Comparison of ENCODE assay signal across 26 cellular contexts in genomic region chr10:32371101-32371500, GRCh38. TPM values are rescaled to one million over a fixed set of nuclear protein-coding genes. Genes with fewer than 3 reads are reported as not detected.
DNase-seq lines count a peak whose midpoint lies in the region; ATAC-seq and TF ChIP-seq lines count a peak whose summit lies in the region.
"Had no signal": no experiment of that assay in that cellular context is flagged by ENCODE, and none has a peak within 500 bp of the region (broad histone marks: within the 10 kb centered on the region; RNA-seq: fewer than 3 reads in every experiment).

No MANE protein-coding gene starts in this region.

- ATAC-seq in T-helper 17 cell (no peak), left ventricle myocardium superior (peak; percentile 86), GM18858 (IDR thresholded peaks at IDR 0.05; ENCODE audit: unreplicated experiment) (no peak), GM18517 (IDR thresholded peaks at IDR 0.05; ENCODE audit: unreplicated experiment) (no peak)
- ATAC-seq: HepG2; lower lobe of right lung; PC-3; stimulated activated naive CD8-positive, alpha-beta T cell treated with anti-CD3 and anti-CD28 coated beads, Interleukin-15, Interleukin-2, amounts not matched to agents 100 U/mL and 50 U/mL, for 24 hours had no signal

- peak overlapping the region in 3 of 5 donors; percentile 7 to 22 (median 18) for H3K27ac ChIP-seq in stomach
- H3K27ac ChIP-seq: lower lobe of right lung, ovary, testis had no signal

- 70 to 92% (median 80%) methylated on average over 1 of the region's 1 CpG for WGBS in stomach, 5 donors

- H3K27ac Mint-ChIP-seq in activated naive CD4-positive, alpha-beta T cell treated with anti-CD3 and anti-CD28 coated beads, Interleukin-2, amount 50 U/mL, for 24 hours = peak overlapping the region; percentile 83
- H3K27ac Mint-ChIP-seq in T-helper 17 cell = peak overlapping the region; percentile 83
- H3K27ac Mint-ChIP-seq: endodermal cell; T-helper 2 cell treated with Interferon-gamma antibody and Interleukin-4, amounts not matched to agents 5 μg/mL and 100 μg/mL, for 36 hours had no signal

- peaks cover 78% of the 10 kb centered on the region for H3K4me1 Mint-ChIP-seq in activated naive CD4-positive, alpha-beta T cell treated with anti-CD3 and anti-CD28 coated beads, Interleukin-2, amount 50 U/mL, for 24 hours
- peaks cover 44% of the 10 kb centered on the region for H3K4me1 Mint-ChIP-seq in T-helper 17 cell
- H3K4me1 Mint-ChIP-seq: endodermal cell had no signal

- H3K9me3 Mint-ChIP-seq in activated naive CD4-positive, alpha-beta T cell treated with anti-CD3 and anti-CD28 coated beads, Interleukin-2, amount 50 U/mL, for 24 hours = no peaks in the 10 kb centered on the region
- H3K9me3 Mint-ChIP-seq: endodermal cell had no signal

- no peak for TF ChIP-seq EP300 in stomach (IDR thresholded peaks at IDR 0.05)

- H3K9me3 ChIP-seq in T-helper 17 cell (ENCODE audit: control insufficient read depth, low read length, poor library complexity, severe bottlenecking) = no peaks in the 10 kb centered on the region
- H3K9me3 ChIP-seq in stomach = no peaks in the 10 kb centered on the region
- H3K9me3 ChIP-seq: A549, lower lobe of right lung, ovary, testis had no signal

- no peaks in the 10 kb centered on the region for H3K27me3 Mint-ChIP-seq in activated naive CD4-positive, alpha-beta T cell treated with anti-CD3 and anti-CD28 coated beads, Interleukin-2, amount 50 U/mL, for 24 hours
- H3K27me3 Mint-ChIP-seq in T-helper 17 cell = no peaks in the 10 kb centered on the region

- H3K4me1 ChIP-seq in stomach = peaks cover 3 to 81% (median 40%) of the 10 kb centered on the region in 4 donors
- H3K4me1 ChIP-seq: testis had no signal

- H3K4me3 ChIP-seq in stomach = no peak overlapping the region
- H3K4me3 ChIP-seq: A549, lower lobe of right lung, ovary, testis had no signal

- TF ChIP-seq CTCF in stomach (IDR thresholded peaks at IDR 0.05) = no peak

- no peak for TF ChIP-seq POLR2A in stomach (IDR thresholded peaks at IDR 0.05)

- H3K36me3 Mint-ChIP-seq in activated naive CD4-positive, alpha-beta T cell treated with anti-CD3 and anti-CD28 coated beads, Interleukin-2, amount 50 U/mL, for 24 hours = peaks cover 2% of the 10 kb centered on the region
- H3K36me3 Mint-ChIP-seq in T-helper 17 cell (ENCODE audit: low read depth) = peaks cover 2% of the 10 kb centered on the region

- no peaks in the 10 kb centered on the region for H3K36me3 ChIP-seq in stomach
- H3K36me3 ChIP-seq: lower lobe of right lung, ovary had no signal

- H3K4me3 Mint-ChIP-seq in activated naive CD4-positive, alpha-beta T cell treated with anti-CD3 and anti-CD28 coated beads, Interleukin-2, amount 50 U/mL, for 24 hours = no peak overlapping the region
- H3K4me3 Mint-ChIP-seq in T-helper 17 cell = no peak overlapping the region
- H3K4me3 Mint-ChIP-seq: endodermal cell; neural crest cell; T-helper 2 cell treated with Interferon-gamma antibody and Interleukin-4, amounts not matched to agents 5 μg/mL and 100 μg/mL, for 36 hours had no signal

- H3K27me3 ChIP-seq in stomach = no peaks in the 10 kb centered on the region
- H3K27me3 ChIP-seq: ovary, testis had no signal

- DNase-seq in activated naive CD4-positive, alpha-beta T cell treated with anti-CD3 and anti-CD28 coated beads, Interleukin-2, amount 50 U/mL, for 16 hours = no peak
- no peak for DNase-seq in T-helper 17 cell
- no peak for DNase-seq in left ventricle myocardium superior
- DNase-seq in stomach = no peak
- DNase-seq in activated CD8-positive, alpha-beta memory T cell treated with anti-CD3 and anti-CD28 coated beads for 24 hours = no peak
- DNase-seq: activated CD4-positive, alpha-beta T cell treated with anti-CD3 and anti-CD28 coated beads for 1 hour; activated effector memory CD4-positive, alpha-beta T cell treated with Interleukin-2 at 50 U/mL for 16 hours; activated T-cell treated with anti-CD3 and anti-CD28 coated beads for 4 hours; AML-193; endodermal cell; lower lobe of right lung; NCI-H1417; NCI-H2029 treated with DMSO at 0.1 percent for 48 hours; NCI-H526 treated with DMSO at 0.1 percent for 48 hours; ovary; PC-3; stimulated activated CD4-positive, alpha-beta T cell treated with anti-CD3 and anti-CD28 coated beads, Interleukin-1b, Interleukin-23, amount 100 ng/mL, for 48 hours; stimulated activated naive CD8-positive, alpha-beta T cell treated with anti-CD3 and anti-CD28 coated beads, Interleukin-15, Interleukin-2, amounts not matched to agents 100 U/mL and 50 U/mL, for 24 hours; testis had no signal

- intact Hi-C loops in left ventricle myocardium superior (cut with micrococcal nuclease) = no loop called here
- intact Hi-C loops in stomach (cut with DNase I; ENCODE audit: low total_unique reads) = no loop called here

RNA-seq across cellular contexts. Expression of gene EPC1, which starts 24.1 kb away (rescaled TPM):
- 100 to 1,000 TPM; 178 to 189 TPM for total RNA-seq in T-helper 17 cell
- total RNA-seq in left ventricle myocardium superior = 18.6 TPM
- 100 to 1,000 TPM in 1 of 5 donors, 10 to 100 TPM in 4; 31.2 to 182 (median 48.1) TPM for total RNA-seq in stomach
- 1 to 10 TPM; 9.2 to 9.9 (median 9.7) TPM for polyA plus RNA-seq in stomach
